In genomic region chr15:86062646-86063193, GRCh38 we compare ENCODE assay signal across 17 cellular contexts. TPM values are rescaled to one million over a fixed set of nuclear protein-coding genes. Genes with fewer than 3 reads are reported as not detected.
DNase-seq lines count a peak whose midpoint lies in the region; ATAC-seq and TF ChIP-seq lines count a peak whose summit lies in the region.
"Had no signal": no experiment of that assay in that cellular context is flagged by ENCODE, and none has a peak within 500 bp of the region (broad histone marks: within the 10 kb centered on the region; RNA-seq: fewer than 3 reads in every experiment).

No MANE protein-coding gene starts in this region.

- no peak overlapping the region for H2BK120ac ChIP-seq in neuronal stem cell (ENCODE audit: low read depth, low read length)

- no peak overlapping the region for H3K4ac ChIP-seq in neuronal stem cell (ENCODE audit: low read length)

- no peaks in the 10 kb centered on the region for H3K36me3 ChIP-seq in BLaER1
- H3K36me3 ChIP-seq in GM23338 (ENCODE audit: insufficient read depth), result no peaks in the 10 kb centered on the region
- H3K36me3 ChIP-seq in neuronal stem cell (replicated peaks in 1 of 2; ENCODE audit: control insufficient read depth in 2 of 2, insufficient read depth in 2 of 2, low read length in 2 of 2), result no peaks in the 10 kb centered on the region
- H3K36me3 ChIP-seq: SJSA1 had no signal

- H3K4me2 ChIP-seq in BLaER1 (peak overlapping the region; percentile 60), GM23338 (no peak overlapping the region), neuronal stem cell (ENCODE audit: insufficient read depth, low read length, poor library complexity, severe bottlenecking) (no peak overlapping the region)

- no peak for ATAC-seq in GM23338
- no peak for ATAC-seq in GM19455 (IDR thresholded peaks at IDR 0.05; ENCODE audit: unreplicated experiment)
- ATAC-seq: K562, Panc1 had no signal

- no peak overlapping the region for H3K9ac ChIP-seq in BLaER1
- no peak overlapping the region for H3K9ac ChIP-seq in neuronal stem cell (ENCODE audit: low read depth, low read length, poor library complexity)
- H3K9ac ChIP-seq: GM23248 had no signal

- peak overlapping the region; percentile 73 for H3K18ac ChIP-seq in neuronal stem cell (ENCODE audit: low read length)

- H3K23ac ChIP-seq in neuronal stem cell (ENCODE audit: low read depth, low read length, poor library complexity), result no peak overlapping the region

- no peak overlapping the region for H3K4me3 Mint-ChIP-seq in GM23338
- H3K4me3 Mint-ChIP-seq in brain, result peak overlapping the region in 2 of 5 experiments; percentile 9 to 63

- no peaks in the 10 kb centered on the region for H3K9me3 Mint-ChIP-seq in GM23338
- peaks cover 4 to 9% (median 8%) of the 10 kb centered on the region in 5 experiments for H3K9me3 Mint-ChIP-seq in brain

- H3K27me3 Mint-ChIP-seq in GM23338 (ENCODE audit: insufficient read depth, low read depth, poor library complexity), result no peaks in the 10 kb centered on the region
- H3K27me3 Mint-ChIP-seq in brain, result no peaks in the 10 kb centered on the region

- H3K9me3 ChIP-seq in BLaER1 (no peaks in the 10 kb centered on the region), neuronal stem cell (replicated peaks in 1 of 2; ENCODE audit: control insufficient read depth in 2 of 2, insufficient read depth in 1 of 2, low read depth in 1 of 2, low read length in 2 of 2) (no peaks in the 10 kb centered on the region)
- H3K9me3 ChIP-seq: SJSA1 had no signal

- no peak overlapping the region for H3K14ac ChIP-seq in neuronal stem cell (ENCODE audit: low read length)

- H2AFZ ChIP-seq in GM23338 (peak overlapping the region; percentile 74; the same call in 1 of the 2 replicates), neuronal stem cell (ENCODE audit: low read length) (no peak overlapping the region)
- H2AFZ ChIP-seq: GM23248 had no signal

- no peak for DNase-seq in GM23338 (ENCODE audit: low spot score)
- DNase-seq in neuronal stem cell (ENCODE audit: low spot score), result no peak
- no peak for DNase-seq in NCI-H510A treated with DMSO at 0.1 percent for 48 hours (lab: John Stamatoyannopoulos, UW)
- DNase-seq in stimulated activated naive CD4-positive, alpha-beta T cell (lab: John Stamatoyannopoulos, UW), result no peak
- DNase-seq: GM23248, HCEC 1CT, NCI-H1092, NCI-H187, NCI-H446 treated with DMSO at 0.1 percent for 48 hours, NCI-H69, T-helper 1 cell had no signal

- no peak overlapping the region for H4K91ac ChIP-seq in neuronal stem cell (ENCODE audit: low read depth, low read length, poor library complexity)

- no peak overlapping the region for H2AK5ac ChIP-seq in neuronal stem cell (ENCODE audit: low read depth, low read length)

- no peak overlapping the region for H2BK5ac ChIP-seq in neuronal stem cell (ENCODE audit: low read length)

- H3K27ac ChIP-seq in BLaER1 (no peak overlapping the region), GM23338 (ENCODE audit: low read depth) (no peak overlapping the region), neuronal stem cell (replicated peaks; ENCODE audit: low read length) (peak overlapping the region; percentile 90)
- H3K27ac ChIP-seq: GM23248, SJSA1 had no signal

- no peaks in the 10 kb centered on the region for H3F3A ChIP-seq in GM23338 (replicated peaks; ENCODE audit: low read depth)

- H3K27me3 ChIP-seq in BLaER1 (no peaks in the 10 kb centered on the region), GM23338 (ENCODE audit: insufficient read depth) (no peaks in the 10 kb centered on the region), neuronal stem cell (ENCODE audit: control insufficient read depth in 3 of 3, insufficient read depth in 3 of 3, low read depth in 1 of 3, low read length in 3 of 3) (no peaks in the 10 kb centered on the region)
- H3K27me3 ChIP-seq: SJSA1 had no signal

- WGBS in neuronal stem cell (ENCODE audit: extremely low coverage in 2 of 2, insufficient read length in 2 of 2, insufficient replicate concordance in 1 of 2), 2 donors, result no CpG with 5 or more reads among the region's 9 CpGs

- no peak for TF ChIP-seq CTCF in GM23338 (conservative IDR thresholded peaks at IDR 0.05; ENCODE audit: low read depth in 2 of 2)
- TF ChIP-seq CTCF in brain (conservative IDR thresholded peaks at IDR 0.05), result no peak

- peaks cover 6% of the 10 kb centered on the region; the same call in 1 of the 2 replicates for H3K9me2 ChIP-seq in GM23338 (ENCODE audit: insufficient read depth)

- H3K27ac Mint-ChIP-seq in GM23338 (no peak overlapping the region), brain (peak overlapping the region in 3 of 5 experiments; percentile 92 to 95 (median 94))

- H3K4me1 ChIP-seq in BLaER1, result peaks cover 13% of the 10 kb centered on the region
- H3K4me1 ChIP-seq in GM23338 (ENCODE audit: insufficient read depth), result peaks cover 5% of the 10 kb centered on the region; the same call in 1 of the 2 replicates
- H3K4me1 ChIP-seq in neuronal stem cell (ENCODE audit: control insufficient read depth in 2 of 2, insufficient read depth in 1 of 2, low read depth in 1 of 2, low read length in 2 of 2), result peaks cover 0 to 33% of the 10 kb centered on the region in 2 donors
- H3K4me1 ChIP-seq: SJSA1 had no signal

- no peaks in the 10 kb centered on the region for H3K79me1 ChIP-seq in neuronal stem cell (ENCODE audit: low read depth, low read length)

- no peak overlapping the region for H2BK12ac ChIP-seq in neuronal stem cell (ENCODE audit: low read length)

- no peaks in the 10 kb centered on the region for H4K20me1 ChIP-seq in BLaER1
- H4K20me1 ChIP-seq in GM23338 (replicated peaks; ENCODE audit: insufficient read depth), result no peaks in the 10 kb centered on the region

- H4K8ac ChIP-seq in neuronal stem cell (ENCODE audit: low read depth, low read length), result no peak overlapping the region

- H3K79me2 ChIP-seq in GM23338 (replicated peaks; ENCODE audit: insufficient read depth), result no peaks in the 10 kb centered on the region

- no peak overlapping the region for H2BK15ac ChIP-seq in neuronal stem cell (ENCODE audit: low read length)

- H3K4me3 ChIP-seq in BLaER1, result no peak overlapping the region
- no peak overlapping the region for H3K4me3 ChIP-seq in GM23338
- no peak overlapping the region for H3K4me3 ChIP-seq in neuronal stem cell (ENCODE audit: low read length in 2 of 2)
- H3K4me3 ChIP-seq: GM23248, K562, SJSA1 had no signal

- H3K36me3 Mint-ChIP-seq in GM23338 (ENCODE audit: low read depth) (no peaks in the 10 kb centered on the region), brain (peaks cover 4% of the 10 kb centered on the region)

- peaks cover 6% of the 10 kb centered on the region; the same call in 2 of the 3 replicates for H3K4me1 Mint-ChIP-seq in GM23338
- H3K4me1 Mint-ChIP-seq in brain, result peaks cover 47% of the 10 kb centered on the region

TF ChIP-seq in GM23338, 12 proteins besides CTCF, POLR2A, EP300 and RAD21 (continues in another document):
- TF ChIP-seq NANOG (IDR thresholded peaks at IDR 0.05; ENCODE audit: borderline replicate concordance), result no peak
- no peak for TF ChIP-seq JUNB (IDR thresholded peaks at IDR 0.05; ENCODE audit: unreplicated experiment)
- TF ChIP-seq POLR2AphosphoS5 (IDR thresholded peaks at IDR 0.05; ENCODE audit: low read depth), result no peak
- no peak for TF ChIP-seq EZH2 (IDR thresholded peaks at IDR 0.05; ENCODE audit: low read depth, unreplicated experiment)
- TF ChIP-seq ETS1 (IDR thresholded peaks at IDR 0.05), result no peak
- TF ChIP-seq CREB1 (CRISPR knock-in tag; IDR thresholded peaks at IDR 0.05; ENCODE audit: low read depth), result no peak

RNA-seq across cellular contexts. Expression of gene AGBL1, which starts 17.0 kb away (rescaled TPM):
- total RNA-seq in GM23338 (2014; rRNA removed; shearing (Covaris generic)), result 0.03 TPM in 1 of 2 replicates, not detected in the other
- polyA plus RNA-seq in GM23338 (2016; fragmentation: Nextera tagmentation; extraction: Ambion mirVana) (not detected in 2 replicates), brain (ENCODE audit: insufficient read depth, low read depth, low replicate concordance) (not detected)
- polyA plus RNA-seq in neuronal stem cell (2013, experiment 1 of 2), result 0.06 TPM
- 0.06 TPM for polyA plus RNA-seq in neuronal stem cell (2013, experiment 2 of 2)
- total RNA-seq: GM23248, K562, SJSA1 had no signal
- polyA plus RNA-seq: GM23248, K562 had no signal
